Comparison of ENCODE assay signal across 16 cellular contexts in the genomic region with DNA sequence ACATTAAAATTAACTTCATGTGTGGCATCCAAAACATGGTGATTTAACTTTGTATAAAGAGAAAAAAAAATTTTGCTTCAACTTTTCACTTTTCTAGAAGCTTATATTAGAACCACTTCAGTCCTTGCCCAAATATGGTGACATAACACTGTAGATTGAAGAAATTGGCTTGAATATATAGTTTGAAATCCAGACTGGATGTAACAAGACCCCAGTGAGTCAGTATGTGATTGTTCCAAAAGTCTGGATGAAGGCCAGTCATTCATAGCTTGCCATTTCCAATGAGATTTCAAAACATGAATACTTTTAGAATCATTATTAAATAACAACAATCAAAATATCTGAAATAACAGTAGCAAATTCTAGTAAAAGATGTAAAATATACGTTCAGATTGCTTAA.
A peak's percentile ranks its signal among the peaks of the same experiment; 100 is the strongest.
DNase-seq lines count a peak whose midpoint lies in the region; TF ChIP-seq lines count a peak whose summit lies in the region.
"Had no signal": no experiment of that assay in that cellular context is flagged by ENCODE, and none has a peak within 500 bp of the region (broad histone marks: within the 10 kb centered on the region; RNA-seq: fewer than 3 reads in every experiment).

No MANE protein-coding gene starts in this region.

- peaks cover 1% of the 10 kb centered on the region for H3K36me3 Mint-ChIP-seq in chondrocyte (ENCODE audit: low read depth)

- H3K4me3 ChIP-seq in effector memory CD4-positive, alpha-beta T cell (ENCODE audit: insufficient read depth, low read depth, low read length, poor library complexity, severe bottlenecking), result no peak overlapping the region
- H3K4me3 ChIP-seq: A549, cardiac muscle cell, lung, thyroid gland had no signal

- no peaks in the 10 kb centered on the region for H3K9me3 ChIP-seq in effector memory CD4-positive, alpha-beta T cell (ENCODE audit: control insufficient read depth, low read length)
- H3K9me3 ChIP-seq: A549, thyroid gland had no signal

- H3K27me3 Mint-ChIP-seq in chondrocyte (ENCODE audit: low read depth), result no peaks in the 10 kb centered on the region

- no peak overlapping the region for H3K27ac ChIP-seq in effector memory CD4-positive, alpha-beta T cell (ENCODE audit: insufficient read depth, low read length, poor library complexity, severe bottlenecking)
- H3K27ac ChIP-seq: A549, cardiac muscle cell, thyroid gland, WERI-Rb-1 had no signal

- H3K4me1 ChIP-seq in effector memory CD4-positive, alpha-beta T cell (ENCODE audit: control insufficient read depth, insufficient read depth, low read length, poor library complexity, severe bottlenecking), result no peaks in the 10 kb centered on the region
- H3K4me1 ChIP-seq: thyroid gland had no signal

- peak overlapping the region; percentile 66 for H3K27ac Mint-ChIP-seq in chondrocyte (ENCODE audit: unreplicated experiment)

- no peak overlapping the region for H3K4me3 Mint-ChIP-seq in chondrocyte (ENCODE audit: unreplicated experiment)

- H3K4me1 Mint-ChIP-seq in chondrocyte (ENCODE audit: low read depth), result peaks cover 71% of the 10 kb centered on the region

- TF ChIP-seq CTCF in chondrocyte (IDR thresholded peaks at IDR 0.05), result no peak

- no peaks in the 10 kb centered on the region for H3K36me3 ChIP-seq in effector memory CD4-positive, alpha-beta T cell (ENCODE audit: control insufficient read depth, insufficient read depth, low read length)
- H3K36me3 ChIP-seq: cardiac muscle cell, thyroid gland, WERI-Rb-1 had no signal

- H3K27me3 ChIP-seq in effector memory CD4-positive, alpha-beta T cell (replicated peaks; ENCODE audit: control insufficient read depth, insufficient read depth, low read length, poor library complexity, severe bottlenecking), result no peaks in the 10 kb centered on the region
- H3K27me3 ChIP-seq: cardiac muscle cell, thyroid gland had no signal

- peaks cover 20% of the 10 kb centered on the region for H3K9me3 Mint-ChIP-seq in chondrocyte (ENCODE audit: low read depth)

- peak; percentile 33 for DNase-seq in A172 (ENCODE audit: low spot score)
- peak; percentile 83 for DNase-seq in HT1080 (ENCODE audit: low read depth)
- DNase-seq in chondrocyte (ENCODE audit: low spot score), result no peak
- peak; percentile 52 for DNase-seq in hepatic stellate cell (ENCODE audit: low spot score)
- DNase-seq in amygdala (lab: John Stamatoyannopoulos, UW), result no peak
- no peak for DNase-seq in retina
- DNase-seq in DMS153 treated with DMSO at 0.1 percent for 48 hours (lab: John Stamatoyannopoulos, UW; ENCODE audit: unreplicated experiment), result no peak
- DNase-seq in effector memory CD4-positive, alpha-beta T cell, result no peak
- DNase-seq: activated T-cell treated with anti-CD3 and anti-CD28 coated beads, Interleukin-2, amount 50 U/mL, for 1 hour; GDM1; NCI-H1048; thyroid gland; WERI-Rb-1 had no signal

Comparison
In these comparisons a context has a peak if more than half of its experiments do, and no peak if none do; other contexts are left out.
1. DNase-seq: peak in A172 (single experiment), HT1080 (single experiment) and hepatic stellate cell (single experiment); none in chondrocyte (single experiment), amygdala (0 of 56), retina (single experiment), DMS153 treated with DMSO at 0.1 percent for 48 hours (single experiment) and effector memory CD4-positive, alpha-beta T cell (0 of 3).